ENCODE assay signal across 13 cellular contexts in genomic region chr7:36208997-36209813, GRCh38. TPM values are rescaled to one million over a fixed set of nuclear protein-coding genes. Genes with fewer than 3 reads are reported as not detected.
DNase-seq lines count a peak whose midpoint lies in the region; ATAC-seq and TF ChIP-seq lines count a peak whose summit lies in the region.
"Had no signal": no experiment of that assay in that cellular context is flagged by ENCODE, and none has a peak within 500 bp of the region (broad histone marks: within the 10 kb centered on the region; RNA-seq: fewer than 3 reads in every experiment).

No MANE protein-coding gene starts in this region.

- WGBS in esophagus squamous epithelium, 2 donors = 78 to 88% methylated on average over 7 to 8 of the region's 9 CpGs

- TF ChIP-seq CTCF in RWPE2 (IDR thresholded peaks at IDR 0.05; ENCODE audit: poor library complexity, severe bottlenecking) (no peak), esophagus squamous epithelium (IDR thresholded peaks at IDR 0.05) (no peak)

- intact Hi-C loops in esophagus squamous epithelium (cut with DNase I) = no loop called here

- no peak overlapping the region for H3K4me3 ChIP-seq in RWPE2 (ENCODE audit: severe bottlenecking)
- H3K4me3 ChIP-seq in esophagus squamous epithelium = no peak overlapping the region
- H3K4me3 ChIP-seq in skeletal muscle tissue (ENCODE audit: low read length in 3 of 3) = peak overlapping the region in 1 of 3 donors; percentile 15
- H3K4me3 ChIP-seq: HAP-1, uterus had no signal

- H3K27me3 ChIP-seq in RWPE2 (ENCODE audit: insufficient read depth, poor library complexity, severe bottlenecking) (no peaks in the 10 kb centered on the region), esophagus squamous epithelium (no peaks in the 10 kb centered on the region), skeletal muscle tissue (ENCODE audit: control insufficient read depth in 3 of 3, insufficient read depth in 3 of 3, low read length in 3 of 3) (no peaks in the 10 kb centered on the region)
- H3K27me3 ChIP-seq: uterus had no signal

- H3K36me3 ChIP-seq in RWPE2 (ENCODE audit: low read depth) (no peaks in the 10 kb centered on the region), esophagus squamous epithelium (no peaks in the 10 kb centered on the region), skeletal muscle tissue (ENCODE audit: control insufficient read depth in 3 of 3, insufficient read depth in 3 of 3, low read length in 3 of 3) (peaks cover 0 to 1% (median 0%) of the 10 kb centered on the region in 3 donors)
- H3K36me3 ChIP-seq: HAP-1, uterus, WERI-Rb-1 had no signal

- no peak for TF ChIP-seq POLR2A in esophagus squamous epithelium (IDR thresholded peaks at IDR 0.05)

- peak overlapping the region in 2 of 3 donors; percentile 24 to 26 for H3K9ac ChIP-seq in skeletal muscle tissue (ENCODE audit: low read depth in 1 of 3, low read length in 3 of 3)

- H3K9me3 ChIP-seq in RWPE2 (ENCODE audit: severe bottlenecking) = no peaks in the 10 kb centered on the region
- no peaks in the 10 kb centered on the region for H3K9me3 ChIP-seq in esophagus squamous epithelium
- H3K9me3 ChIP-seq in skeletal muscle tissue (ENCODE audit: control insufficient read depth in 3 of 3, low read length in 3 of 3) = no peaks in the 10 kb centered on the region
- H3K9me3 ChIP-seq: HAP-1, uterus had no signal

- H3K4me1 ChIP-seq in RWPE2 (ENCODE audit: insufficient read depth, poor library complexity, severe bottlenecking) = peaks cover 14% of the 10 kb centered on the region
- H3K4me1 ChIP-seq in esophagus squamous epithelium = peaks cover 12 to 58% (median 20%) of the 10 kb centered on the region in 3 donors
- H3K4me1 ChIP-seq in skeletal muscle tissue (ENCODE audit: control insufficient read depth in 3 of 3, insufficient read depth in 3 of 3, low read length in 3 of 3) = peaks cover 73 to 77% (median 75%) of the 10 kb centered on the region in 3 donors
- H3K4me1 ChIP-seq: HAP-1 had no signal

- H3K27ac ChIP-seq in RWPE2 (ENCODE audit: poor library complexity, severe bottlenecking) (no peak overlapping the region), esophagus squamous epithelium (peak overlapping the region in 3 of 4 donors; percentile 62 to 74 (median 74)), skeletal muscle tissue (ENCODE audit: low read depth, low read length) (peak overlapping the region; percentile 68)
- H3K27ac ChIP-seq: uterus, WERI-Rb-1 had no signal

- no peak for DNase-seq in RWPE2 (ENCODE audit: low spot score)
- DNase-seq in esophagus squamous epithelium (lab: John Stamatoyannopoulos, UW) = no peak
- DNase-seq in NCI-H1105 treated with DMSO at 0.1 percent for 48 hours (lab: John Stamatoyannopoulos, UW) = no peak
- DNase-seq in Ammon's horn (ENCODE audit: low spot score) = no peak
- DNase-seq: activated naive CD4-positive, alpha-beta T cell; GDM1; NCI-H1092 treated with DMSO at 0.1 percent for 48 hours; uterus; WERI-Rb-1 had no signal

- peak; percentile 42 for ATAC-seq in HG03354 (IDR thresholded peaks at IDR 0.05; ENCODE audit: poor library complexity, severe bottlenecking, unreplicated experiment)
- peak; percentile 45; the same call in 1 of the 3 replicates for ATAC-seq in RWPE2 (ENCODE audit: low read depth)
- ATAC-seq in HG03439 (IDR thresholded peaks at IDR 0.05; ENCODE audit: unreplicated experiment) = no peak

RNA-seq across cellular contexts. Expression of gene EEPD1, which starts 56.2 kb away (rescaled TPM):
- 10 to 100 TPM in 1 of 4 donors, 1 to 10 TPM in 3; 2.3 to 10.2 (median 4.8) TPM for total RNA-seq in esophagus squamous epithelium
- 12.5 TPM for total RNA-seq in skeletal muscle tissue
